In genomic region chr5:157867736-157868135, GRCh38 we compare ENCODE assay signal across 25 cellular contexts.
"Had no signal": no experiment of that assay in that cellular context is flagged by ENCODE, and none has a peak within 500 bp of the region (broad histone marks: within the 10 kb centered on the region; RNA-seq: fewer than 3 reads in every experiment).

No MANE protein-coding gene starts in this region.

- H3K4me2 ChIP-seq: neural progenitor cell had no signal

- H3K27me3 ChIP-seq: breast epithelium, neural progenitor cell, testis, vagina had no signal

- H3K4me1 ChIP-seq: breast epithelium, neural progenitor cell, testis, vagina had no signal

- H3K9ac ChIP-seq: neural progenitor cell had no signal

- H3K4me1 Mint-ChIP-seq: mesothelial cell of epicardium, neural progenitor cell had no signal

- H3K4me3 Mint-ChIP-seq: activated naive CD8-positive, alpha-beta T cell treated with anti-CD3 and anti-CD28 coated beads, Interleukin-2, amount 10 ng/mL, durations not matched to agents 7 days and 5 days; mesothelial cell of epicardium; naive thymus-derived CD8-positive, alpha-beta T cell; neural progenitor cell; stimulated activated naive B cell treated with anti-CD40 and anti-IgM and Interleukin-4, amounts not matched to agents 10 μg/mL and 1 μg/mL and 100 μg/mL, for 72 hours; T-helper 2 cell treated with Interferon-gamma antibody and Interleukin-4, amounts not matched to agents 5 μg/mL and 100 μg/mL, for 36 hours; type B pancreatic cell had no signal

- H3K36me3 Mint-ChIP-seq: activated naive CD8-positive, alpha-beta T cell treated with anti-CD3 and anti-CD28 coated beads, Interleukin-2, amount 10 ng/mL, durations not matched to agents 7 days and 5 days; mesothelial cell of epicardium; neural progenitor cell; type B pancreatic cell had no signal

- H3K36me3 ChIP-seq: breast epithelium, neural progenitor cell, vagina had no signal

- H3K27ac Mint-ChIP-seq: activated naive CD8-positive, alpha-beta T cell treated with anti-CD3 and anti-CD28 coated beads, Interleukin-2, amount 10 ng/mL, durations not matched to agents 7 days and 5 days; mesothelial cell of epicardium; neural progenitor cell; stimulated activated naive B cell treated with anti-CD40 and anti-IgM and Interleukin-4, amounts not matched to agents 10 μg/mL and 1 μg/mL and 100 μg/mL, for 72 hours; T-helper 2 cell treated with Interferon-gamma antibody and Interleukin-4, amounts not matched to agents 5 μg/mL and 100 μg/mL, for 36 hours; type B pancreatic cell had no signal

- H2AFZ ChIP-seq: neural progenitor cell had no signal

- H3K4me3 ChIP-seq: breast epithelium, neural progenitor cell, testis, vagina had no signal

- H3K27me3 Mint-ChIP-seq: activated naive CD8-positive, alpha-beta T cell treated with anti-CD3 and anti-CD28 coated beads, Interleukin-2, amount 10 ng/mL, durations not matched to agents 7 days and 5 days; stimulated activated naive B cell treated with anti-CD40 and anti-IgM and Interleukin-4, amounts not matched to agents 10 μg/mL and 1 μg/mL and 100 μg/mL, for 72 hours; type B pancreatic cell had no signal

- DNase-seq: activated CD4-positive, alpha-beta T cell treated with anti-CD3 and anti-CD28 coated beads for 4 hours; activated CD4-positive, alpha-beta T cell treated with anti-CD3 and anti-CD28 coated beads, Interleukin-2, amount 50 U/mL, for 48 hours; activated CD4-positive, CD25-positive, alpha-beta regulatory T cell; activated naive CD4-positive, alpha-beta T cell treated with Interleukin-2 at 50 U/mL for 16 hours; activated naive CD8-positive, alpha-beta T cell treated with anti-CD3 and anti-CD28 coated beads, Interleukin-2, amount 10 ng/mL, durations not matched to agents 7 days and 5 days; activated T-cell treated with anti-CD3 and anti-CD28 coated beads, Interleukin-2, amount 50 U/mL, for 48 hours; amniotic stem cell; cortex of kidney; effector CD4-positive, alpha-beta T cell; glutamatergic neuron; hippocampal formation; left ventricle myocardium superior; mammary epithelial cell; naive thymus-derived CD8-positive, alpha-beta T cell; stimulated activated CD4-positive, alpha-beta T cell treated with anti-CD3 and anti-CD28 coated beads, Interleukin-2, amount 100 ng/mL, for 48 hours; stimulated activated CD8-positive, alpha-beta memory T cell treated with anti-CD3 and anti-CD28 coated beads, Interleukin-4, amount 100 ng/mL, for 48 hours; stimulated activated naive B cell treated with anti-CD40 and anti-IgM and Interleukin-4, amounts not matched to agents 10 μg/mL and 1 μg/mL and 100 μg/mL, for 72 hours; testis had no signal

- FAIRE-seq: frontal cortex had no signal

- H3K9me3 Mint-ChIP-seq: T-helper 2 cell treated with Interferon-gamma antibody and Interleukin-4, amounts not matched to agents 5 μg/mL and 100 μg/mL, for 36 hours; type B pancreatic cell had no signal

- H3K9me3 ChIP-seq: breast epithelium, testis, vagina had no signal

- H3K27ac ChIP-seq: breast epithelium, neural progenitor cell, testis, vagina had no signal
